Comparison of ENCODE assay signal across 14 cellular contexts in genomic region chr2:196961889-196962288, GRCh38. TPM values are rescaled to one million over a fixed set of nuclear protein-coding genes. Genes with fewer than 3 reads are reported as not detected.
DNase-seq lines count a peak whose midpoint lies in the region; ATAC-seq and TF ChIP-seq lines count a peak whose summit lies in the region.
"Had no signal": no experiment of that assay in that cellular context is flagged by ENCODE, and none has a peak within 500 bp of the region (broad histone marks: within the 10 kb centered on the region; RNA-seq: fewer than 3 reads in every experiment).

No MANE protein-coding gene starts in this region.

- intact Hi-C loops in activated CD4-positive, alpha-beta T cell treated with anti-CD3 and anti-CD28 coated beads, Interleukin-2, amount 10 ng/mL, durations not matched to agents 24 days and 14 days (cut with micrococcal nuclease): loop anchor here (1.0 kb wide), 4 partner anchors 8 to 163 kb away; partner anchors contain the start of gene GTF3C3
- intact Hi-C loops in Caco-2 (cut with micrococcal nuclease; ENCODE audit: unreplicated experiment): no loop called here

- H3K36me3 ChIP-seq in Caco-2 (ENCODE audit: control insufficient read depth, insufficient read depth, low read length): no peaks in the 10 kb centered on the region

- H3K4me1 ChIP-seq in Caco-2: peaks cover 7% of the 10 kb centered on the region
- H3K4me1 ChIP-seq: A549 had no signal

- peak overlapping the region; percentile 65 for H3K4me3 Mint-ChIP-seq in activated CD4-positive, alpha-beta T cell treated with anti-CD3 and anti-CD28 coated beads, Interleukin-2, amount 10 ng/mL, durations not matched to agents 24 days and 14 days
- peak overlapping the region; percentile 28 for H3K4me3 Mint-ChIP-seq in stimulated activated effector memory CD8-positive, alpha-beta T cell treated with anti-CD3 and anti-CD28 coated beads, Interleukin-12 subunit alpha, Interleukin-12 subunit beta, amount 100 ng/mL, for 72 hours
- H3K4me3 Mint-ChIP-seq in Caco-2 (ENCODE audit: unreplicated experiment): no peak overlapping the region
- H3K4me3 Mint-ChIP-seq: nephron progenitor cell, type B pancreatic cell had no signal

- POLR2A ChIA-PET in Caco-2 (lab: Charles Lee): no interaction called here

- peak; percentile 70 for DNase-seq in activated CD4-positive, alpha-beta T cell treated with anti-CD3 and anti-CD28 coated beads, Interleukin-2, amount 10 ng/mL, durations not matched to agents 24 days and 14 days
- DNase-seq in activated CD4-positive, alpha-beta T cell treated with anti-CD3 and anti-CD28 coated beads, Interleukin-2, amount 50 U/mL, for 48 hours: no peak
- DNase-seq in stimulated activated effector memory CD8-positive, alpha-beta T cell treated with anti-CD3 and anti-CD28 coated beads, Interleukin-12 subunit alpha, Interleukin-12 subunit beta, amount 100 ng/mL, for 72 hours (ENCODE audit: low spot score in 2 of 2): peak in 1 of 2 donors; percentile 72
- DNase-seq in amniotic stem cell (lab: John Stamatoyannopoulos, UW) (no peak), iPS-NIHi11 (ENCODE audit: low spot score) (no peak), Caco-2 (no peak)
- DNase-seq: activated CD8-positive, alpha-beta memory T cell treated with anti-CD3 and anti-CD28 coated beads, Interleukin-2, amount 50 U/mL, for 4 hours; NCI-H2171; nephron progenitor cell had no signal

- no peak for TF ChIP-seq CTCF in Caco-2 (IDR thresholded peaks at IDR 0.05; ENCODE audit: insufficient read depth in 1 of 2, low read depth in 1 of 2, low read length in 1 of 2, severe bottlenecking in 1 of 2, unreplicated experiment in 1 of 2)

- peaks cover 11% of the 10 kb centered on the region for H3K36me3 Mint-ChIP-seq in activated CD4-positive, alpha-beta T cell treated with anti-CD3 and anti-CD28 coated beads, Interleukin-2, amount 10 ng/mL, durations not matched to agents 24 days and 14 days (ENCODE audit: low read depth)
- no peaks in the 10 kb centered on the region for H3K36me3 Mint-ChIP-seq in stimulated activated effector memory CD8-positive, alpha-beta T cell treated with anti-CD3 and anti-CD28 coated beads, Interleukin-12 subunit alpha, Interleukin-12 subunit beta, amount 100 ng/mL, for 72 hours
- no peaks in the 10 kb centered on the region for H3K36me3 Mint-ChIP-seq in Caco-2 (ENCODE audit: insufficient read depth, unreplicated experiment)
- H3K36me3 Mint-ChIP-seq: type B pancreatic cell had no signal

- H3K9me3 Mint-ChIP-seq in activated CD4-positive, alpha-beta T cell treated with anti-CD3 and anti-CD28 coated beads, Interleukin-2, amount 10 ng/mL, durations not matched to agents 24 days and 14 days: peaks cover 26% of the 10 kb centered on the region
- peaks cover 2% of the 10 kb centered on the region for H3K9me3 Mint-ChIP-seq in stimulated activated effector memory CD8-positive, alpha-beta T cell treated with anti-CD3 and anti-CD28 coated beads, Interleukin-12 subunit alpha, Interleukin-12 subunit beta, amount 100 ng/mL, for 72 hours
- no peaks in the 10 kb centered on the region for H3K9me3 Mint-ChIP-seq in Caco-2 (ENCODE audit: unreplicated experiment)
- H3K9me3 Mint-ChIP-seq: nephron progenitor cell, type B pancreatic cell had no signal

- CTCF ChIA-PET in Caco-2 (lab: Charles Lee): no interaction called here

- H3K27ac Mint-ChIP-seq in activated CD4-positive, alpha-beta T cell treated with anti-CD3 and anti-CD28 coated beads, Interleukin-2, amount 10 ng/mL, durations not matched to agents 24 days and 14 days: peak overlapping the region; percentile 83
- peak overlapping the region; percentile 73 for H3K27ac Mint-ChIP-seq in stimulated activated effector memory CD8-positive, alpha-beta T cell treated with anti-CD3 and anti-CD28 coated beads, Interleukin-12 subunit alpha, Interleukin-12 subunit beta, amount 100 ng/mL, for 72 hours
- no peak overlapping the region for H3K27ac Mint-ChIP-seq in Caco-2 (ENCODE audit: unreplicated experiment)
- H3K27ac Mint-ChIP-seq: nephron progenitor cell, type B pancreatic cell had no signal

- H3K27me3 Mint-ChIP-seq in activated CD4-positive, alpha-beta T cell treated with anti-CD3 and anti-CD28 coated beads, Interleukin-2, amount 10 ng/mL, durations not matched to agents 24 days and 14 days: no peaks in the 10 kb centered on the region
- no peaks in the 10 kb centered on the region for H3K27me3 Mint-ChIP-seq in Caco-2 (ENCODE audit: insufficient read depth, unreplicated experiment)
- H3K27me3 Mint-ChIP-seq: type B pancreatic cell had no signal

- no TSS peak for BruUV-seq in Caco-2 (replicated peaks; lab: Mats Ljungman, UMichigan)

- H3K27me3 ChIP-seq in Caco-2 (replicated peaks; ENCODE audit: control insufficient read depth, insufficient read depth, low read length): no peaks in the 10 kb centered on the region

- ATAC-seq in GM21737 (IDR thresholded peaks at IDR 0.05; ENCODE audit: unreplicated experiment) (peak; percentile 97), HG03354 (IDR thresholded peaks at IDR 0.05; ENCODE audit: poor library complexity, severe bottlenecking, unreplicated experiment) (peak; percentile 96)
- peak; percentile 94 for ATAC-seq in stimulated activated effector memory CD8-positive, alpha-beta T cell treated with anti-CD3 and anti-CD28 coated beads, Interleukin-12 subunit alpha, Interleukin-12 subunit beta, amount 100 ng/mL, for 72 hours
- ATAC-seq: A549 had no signal

- H3K4me3 ChIP-seq in Caco-2 (ENCODE audit: low read depth, low read length): no peak overlapping the region
- H3K4me3 ChIP-seq: A549, SK-N-MC had no signal

- H3K9me3 ChIP-seq in Caco-2: no peaks in the 10 kb centered on the region
- H3K9me3 ChIP-seq: A549 had no signal

- peaks cover 24% of the 10 kb centered on the region for H3K4me1 Mint-ChIP-seq in activated CD4-positive, alpha-beta T cell treated with anti-CD3 and anti-CD28 coated beads, Interleukin-2, amount 10 ng/mL, durations not matched to agents 24 days and 14 days
- H3K4me1 Mint-ChIP-seq in stimulated activated effector memory CD8-positive, alpha-beta T cell treated with anti-CD3 and anti-CD28 coated beads, Interleukin-12 subunit alpha, Interleukin-12 subunit beta, amount 100 ng/mL, for 72 hours: peaks cover 36% of the 10 kb centered on the region
- H3K4me1 Mint-ChIP-seq in Caco-2 (ENCODE audit: low read depth, unreplicated experiment): peaks cover 4% of the 10 kb centered on the region

RNA-seq across cellular contexts. Expression of gene PGAP1, which starts 35.4 kb away (rescaled TPM):
- 22.6 and 27.1 TPM in 2 replicates for total RNA-seq in activated CD4-positive, alpha-beta T cell treated with anti-CD3 and anti-CD28 coated beads, Interleukin-2, amount 10 ng/mL, durations not matched to agents 24 days and 14 days
- 5.6 and 6.4 TPM in 2 replicates for total RNA-seq in Caco-2 (2022)
